Comparison of ENCODE assay signal across 9 cellular contexts in the genomic region with DNA sequence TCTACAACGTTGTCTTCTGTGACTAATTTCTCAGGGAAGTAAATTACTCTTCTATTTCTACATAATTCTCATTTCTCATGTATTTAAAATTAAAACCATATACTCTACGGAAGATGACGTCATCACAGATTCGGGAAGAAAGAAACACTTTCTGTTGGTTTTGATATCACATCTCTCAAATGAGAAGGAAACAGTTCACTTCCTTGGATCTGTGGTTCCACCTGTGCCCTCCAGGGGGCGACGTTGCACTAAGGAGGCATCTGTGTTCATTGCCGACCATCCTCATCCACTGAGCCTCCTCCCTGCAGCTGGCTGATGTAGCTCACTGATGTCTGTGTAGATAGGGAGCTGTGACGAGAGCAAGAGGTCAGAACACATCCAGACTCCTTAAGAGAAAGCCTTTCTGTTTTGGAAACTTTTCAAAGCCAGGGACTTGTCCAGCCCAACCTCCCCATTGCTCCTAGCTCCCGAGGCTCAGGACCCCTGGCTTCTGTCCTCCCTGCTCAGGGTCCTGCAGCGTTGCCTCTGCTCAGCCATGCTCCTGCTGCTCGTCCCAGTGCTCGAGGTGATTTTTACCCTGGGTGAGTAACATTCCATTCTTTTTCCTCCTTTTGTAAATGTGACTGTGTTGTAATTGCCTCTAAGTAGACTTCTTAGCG.
A peak's percentile ranks its signal among the peaks of the same experiment; 100 is the strongest.
DNase-seq lines count a peak whose midpoint lies in the region; ATAC-seq and TF ChIP-seq lines count a peak whose summit lies in the region.
"Had no signal": no experiment of that assay in that cellular context is flagged by ENCODE, and none has a peak within 500 bp of the region (broad histone marks: within the 10 kb centered on the region; RNA-seq: fewer than 3 reads in every experiment).

No MANE protein-coding gene starts in this region.

- peak overlapping the region; percentile 81 for H3K4me3 Mint-ChIP-seq in activated naive CD8-positive, alpha-beta T cell treated with anti-CD3 and anti-CD28 coated beads, Interleukin-2, amount 50 U/mL, for 24 hours

- H3K36me3 ChIP-seq in sigmoid colon = no peaks in the 10 kb centered on the region

- TF ChIP-seq EP300 in sigmoid colon (IDR thresholded peaks at IDR 0.05) = no peak

- H3K4me1 Mint-ChIP-seq in activated naive CD8-positive, alpha-beta T cell treated with anti-CD3 and anti-CD28 coated beads, Interleukin-2, amount 50 U/mL, for 24 hours = peaks cover 7% of the 10 kb centered on the region

- TF ChIP-seq CTCF in sigmoid colon (IDR thresholded peaks at IDR 0.05) = peak in 1 of 4 experiments; percentile 42

- no peaks in the 10 kb centered on the region for H3K9me3 ChIP-seq in sigmoid colon

- no peak overlapping the region for H3K27ac ChIP-seq in sigmoid colon

- intact Hi-C loops in sigmoid colon (cut with DNase I) = no loop called here

- no peak for TF ChIP-seq POLR2A in sigmoid colon (IDR thresholded peaks at IDR 0.05)

- H3K36me3 Mint-ChIP-seq in activated naive CD8-positive, alpha-beta T cell treated with anti-CD3 and anti-CD28 coated beads, Interleukin-2, amount 50 U/mL, for 24 hours (ENCODE audit: low read depth) = peaks cover 3% of the 10 kb centered on the region

- WGBS in sigmoid colon, 2 donors = 26 to 33% methylated on average over 13 of the region's 13 CpGs

- H3K27me3 Mint-ChIP-seq in activated naive CD8-positive, alpha-beta T cell treated with anti-CD3 and anti-CD28 coated beads, Interleukin-2, amount 50 U/mL, for 24 hours = peaks cover 32% of the 10 kb centered on the region

- DNase-seq in Caki2 (ENCODE audit: low read depth) = peak; percentile 10
- DNase-seq in T-helper 1 cell = peak; percentile 30 to 65 (median 53)
- DNase-seq in activated naive CD8-positive, alpha-beta T cell treated with anti-CD3 and anti-CD28 coated beads, Interleukin-2, amount 50 U/mL, for 24 hours = peak; percentile 73
- DNase-seq in midbrain (lab: John Stamatoyannopoulos, UW) = peak; percentile 15
- DNase-seq in stimulated activated naive CD8-positive, alpha-beta T cell treated with anti-CD3 and anti-CD28 coated beads, Interleukin-15, Interleukin-2, amounts not matched to agents 100 U/mL and 50 U/mL, for 24 hours = peak; percentile 78
- DNase-seq in NCI-H2081 (lab: John Stamatoyannopoulos, UW) = no peak
- DNase-seq in sigmoid colon = no peak

- H3K9me3 Mint-ChIP-seq in activated naive CD8-positive, alpha-beta T cell treated with anti-CD3 and anti-CD28 coated beads, Interleukin-2, amount 50 U/mL, for 24 hours = no peaks in the 10 kb centered on the region

- H3K27me3 ChIP-seq in sigmoid colon = peaks cover 0 to 3% (median 0%) of the 10 kb centered on the region in 3 donors

- in situ Hi-C loops in Caki2 (cut with HindIII; ENCODE audit: low pct_unique_long_range_greater_than_20kb, low sequenced_read_pairs) = no loop called here

- peak overlapping the region; percentile 71 for H3K27ac Mint-ChIP-seq in activated naive CD8-positive, alpha-beta T cell treated with anti-CD3 and anti-CD28 coated beads, Interleukin-2, amount 50 U/mL, for 24 hours

- ATAC-seq in HG02798 (IDR thresholded peaks at IDR 0.05; ENCODE audit: poor library complexity, unreplicated experiment) = peak; percentile 64
- peak; percentile 88 for ATAC-seq in activated naive CD8-positive, alpha-beta T cell treated with anti-CD3 and anti-CD28 coated beads, Interleukin-2, amount 50 U/mL, for 24 hours
- ATAC-seq in stimulated activated naive CD8-positive, alpha-beta T cell treated with anti-CD3 and anti-CD28 coated beads, Interleukin-15, Interleukin-2, amounts not matched to agents 100 U/mL and 50 U/mL, for 24 hours = peak; percentile 84
- ATAC-seq: right cardiac atrium had no signal

- H3K4me1 ChIP-seq in sigmoid colon = no peaks in the 10 kb centered on the region

- H3K4me3 ChIP-seq in sigmoid colon = no peak overlapping the region

Comparison
In these comparisons a context has a peak if more than half of its experiments do, and no peak if none do; other contexts are left out.
1. DNase-seq: peak in Caki2 (single experiment), T-helper 1 cell (5 of 5), activated naive CD8-positive, alpha-beta T cell treated with anti-CD3 and anti-CD28 coated beads, Interleukin-2, amount 50 U/mL, for 24 hours (single experiment), midbrain (single experiment) and stimulated activated naive CD8-positive, alpha-beta T cell treated with anti-CD3 and anti-CD28 coated beads, Interleukin-15, Interleukin-2, amounts not matched to agents 100 U/mL and 50 U/mL, for 24 hours (single experiment); none in NCI-H2081 (0 of 2) and sigmoid colon (single experiment).
2. Peak in every context shown above with its lines, with median percentiles within 50 percentile points of each other: ATAC-seq.